In the genomic region with DNA sequence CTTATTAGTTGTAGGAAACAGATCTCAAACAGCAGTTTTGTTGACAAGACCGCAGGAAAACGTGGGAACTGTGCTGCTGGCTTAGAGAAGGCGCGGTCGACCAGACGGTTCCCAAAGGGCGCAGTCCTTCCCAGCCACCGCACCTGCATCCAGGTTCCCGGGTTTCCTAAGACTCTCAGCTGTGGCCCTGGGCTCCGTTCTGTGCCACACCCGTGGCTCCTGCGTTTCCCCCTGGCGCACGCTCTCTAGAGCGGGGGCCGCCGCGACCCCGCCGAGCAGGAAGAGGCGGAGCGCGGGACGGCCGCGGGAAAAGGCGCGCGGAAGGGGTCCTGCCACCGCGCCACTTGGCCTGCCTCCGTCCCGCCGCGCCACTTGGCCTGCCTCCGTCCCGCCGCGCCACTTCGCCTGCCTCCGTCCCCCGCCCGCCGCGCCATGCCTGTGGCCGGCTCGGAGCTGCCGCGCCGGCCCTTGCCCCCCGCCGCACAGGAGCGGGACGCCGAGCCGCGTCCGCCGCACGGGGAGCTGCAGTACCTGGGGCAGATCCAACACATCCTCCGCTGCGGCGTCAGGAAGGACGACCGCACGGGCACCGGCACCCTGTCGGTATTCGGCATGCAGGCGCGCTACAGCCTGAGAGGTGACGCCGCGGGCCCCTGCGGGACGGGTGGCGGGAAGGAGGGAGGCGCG, we compare ENCODE assay signal across 8 cellular contexts.
DNase-seq lines count a peak whose midpoint lies in the region; ATAC-seq, FAIRE-seq and TF ChIP-seq lines count a peak whose summit lies in the region.

Gene TYMS, plus strand, starts transcription at position 343 of the 687 bp plus-strand sequence. Its CDS starts 90 bp downstream, at position 433.

- DNase-seq in DMS79 (lab: John Stamatoyannopoulos, UW) (peak; percentile 79), HS-27A (ENCODE audit: low read depth) (peak; percentile 41), NCI-H748 (lab: John Stamatoyannopoulos, UW; ENCODE audit: unreplicated experiment) (peak; percentile 96), fibroblast of gingiva (ENCODE audit: low read depth) (peak; percentile 17), urothelium cell line (ENCODE audit: low spot score) (peak; percentile 96)
- peak; percentile 18 to 53 (median 51) for DNase-seq in activated CD8-positive, alpha-beta memory T cell treated with anti-CD3 and anti-CD28 coated beads for 48 hours (ENCODE audit: low read depth in 2 of 3, low spot score in 2 of 3)

- FAIRE-seq in urothelium cell line (lab: Jason Lieb, UNC), result peak; percentile 97

- H3K4me3 Mint-ChIP-seq in nephron, result peak within 1 kb of the TSS; percentile 90 to 94 (median 93)

- H3K36me3 Mint-ChIP-seq in nephron (ENCODE audit: low read depth), result peaks cover 47% of the 10 kb centered on the region

- H3K27ac Mint-ChIP-seq in nephron, result peak within 1 kb of the TSS; percentile 75 to 84 (median 83)

- H3K4me1 Mint-ChIP-seq in nephron, result no peaks in the 10 kb centered on the region

- H3K9me3 Mint-ChIP-seq in nephron, result peaks cover 14% of the 10 kb centered on the region

- H3K27me3 Mint-ChIP-seq in nephron (ENCODE audit: low read depth), result peaks cover 3% of the 10 kb centered on the region

- peak in 1 of 3 experiments; percentile 13 for TF ChIP-seq CTCF in nephron (IDR thresholded peaks at IDR 0.05; ENCODE audit: unreplicated experiment in 3 of 3)

- ATAC-seq in GM21390 (IDR thresholded peaks at IDR 0.05; ENCODE audit: unreplicated experiment), result peak; percentile 54

Comparison
In these comparisons a context has a peak if more than half of its experiments do, and no peak if none do; other contexts are left out.
1. Peak in every context shown above with its lines: DNase-seq and ATAC-seq.
2. DNase-seq: peak in every context shown above with its lines; median percentile 96 in NCI-H748; 96 in urothelium cell line; 79 in DMS79; 51 in activated CD8-positive, alpha-beta memory T cell treated with anti-CD3 and anti-CD28 coated beads for 48 hours; 41 in HS-27A; 17 in fibroblast of gingiva.